19 cellular contexts compared by ENCODE assay signal in genomic region chr5:59097116-59097515, GRCh38.
DNase-seq lines count a peak whose midpoint lies in the region; ATAC-seq and TF ChIP-seq lines count a peak whose summit lies in the region.
"Had no signal": no experiment of that assay in that cellular context is flagged by ENCODE, and none has a peak within 500 bp of the region (broad histone marks: within the 10 kb centered on the region; RNA-seq: fewer than 3 reads in every experiment).

No MANE protein-coding gene starts in this region.

- no peak for TF ChIP-seq RAD21 in IMR-90 (IDR thresholded peaks at IDR 0.05; ENCODE audit: low read length)

- H3K4me1 ChIP-seq in IMR-90 (ENCODE audit: control insufficient read depth, insufficient read depth, low read length): peaks cover 7% of the 10 kb centered on the region
- peaks cover 0 to 15% of the 10 kb centered on the region in 2 donors for H3K4me1 ChIP-seq in muscle layer of duodenum (ENCODE audit: control insufficient read depth in 1 of 2, insufficient read depth in 2 of 2, low read length in 2 of 2)
- H3K4me1 ChIP-seq: BLaER1, testis had no signal

- H2AFZ ChIP-seq in IMR-90 (replicated peaks; ENCODE audit: low read length, poor library complexity): no peak overlapping the region

- DNase-seq in A172 (ENCODE audit: low spot score): peak; percentile 28
- peak; percentile 83 for DNase-seq in IMR-90
- peak; percentile 30 to 59 for DNase-seq in cardiac fibroblast (ENCODE audit: low read depth in 2 of 2)
- DNase-seq in effector CD8-positive, alpha-beta T cell (lab: John Stamatoyannopoulos, UW): no peak
- no peak for DNase-seq in T-helper 2 cell
- no peak for DNase-seq in left cardiac atrium
- DNase-seq: activated CD4-positive, alpha-beta T cell treated with anti-CD3 and anti-CD28 coated beads, Interleukin-2, amount 10 ng/mL, durations not matched to agents 7 days and 5 days; activated CD8-positive, alpha-beta memory T cell treated with anti-CD3 and anti-CD28 coated beads, Interleukin-2, amount 50 U/mL, for 48 hours; activated naive CD4-positive, alpha-beta T cell treated with Interleukin-2 at 50 U/mL for 16 hours; left ventricle myocardium inferior; NCI-H2029; NCI-H446; posterior cingulate gyrus; testis had no signal

- no peak overlapping the region for H2AK9ac ChIP-seq in IMR-90 (replicated peaks; ENCODE audit: low read depth, low read length, poor library complexity)

- in situ Hi-C loops in IMR-90 (cut with MboI; ENCODE audit: low sequenced_read_pairs): no loop called here

- peak overlapping the region; percentile 85 for H2BK5ac ChIP-seq in IMR-90 (ENCODE audit: low read depth, low read length, poor library complexity, severe bottlenecking)

- dilution Hi-C loops in IMR-90 (cut with HindIII; ENCODE audit: low sequenced_read_pairs, unreplicated experiment): no loop called here

- no peak overlapping the region for H3K56ac ChIP-seq in IMR-90 (ENCODE audit: extremely low read depth, insufficient read depth, low read length)

- ATAC-seq in IMR-90 (ENCODE audit: low read depth) (peak; percentile 53), HG03095 (IDR thresholded peaks at IDR 0.05; ENCODE audit: unreplicated experiment) (no peak), left cardiac atrium (no peak)

- POLR2A ChIA-PET in IMR-90 (lab: Charles Lee; ENCODE audit: unreplicated experiment): no interaction called here

- BruUV-seq in IMR-90 (replicated peaks; lab: Mats Ljungman, UMichigan): no TSS peak

- H3K4me3 ChIP-seq in IMR-90 (ENCODE audit: insufficient read depth, low read depth, low read length) (no peak overlapping the region), cardiac fibroblast (replicated peaks in 1 of 2; ENCODE audit: low read depth in 2 of 2, low read length in 2 of 2) (no peak overlapping the region), muscle layer of duodenum (ENCODE audit: low read depth in 1 of 2, low read length in 2 of 2) (no peak overlapping the region)
- H3K4me3 ChIP-seq: BLaER1, coronary artery, left ventricle myocardium inferior, testis had no signal

- no peak overlapping the region; the same call in 1 of the 2 replicates for H3K4ac ChIP-seq in IMR-90 (ENCODE audit: low read depth, low read length)

- peak overlapping the region in 1 of 2 experiments; percentile 49; a peak in 1 of 4 replicates for H4K8ac ChIP-seq in IMR-90 (ENCODE audit: low read depth in 2 of 2, low read length in 2 of 2)

- H3K36me3 ChIP-seq in IMR-90 (ENCODE audit: control insufficient read depth, insufficient read depth, low read length) (no peaks in the 10 kb centered on the region), muscle layer of duodenum (ENCODE audit: control insufficient read depth in 1 of 2, insufficient read depth in 2 of 2, low read length in 2 of 2) (no peaks in the 10 kb centered on the region)
- H3K36me3 ChIP-seq: BLaER1, left ventricle myocardium inferior had no signal

- H3K9ac ChIP-seq in IMR-90 (ENCODE audit: low read depth, low read length): peak overlapping the region; percentile 54; the same call in 1 of the 2 replicates
- H3K9ac ChIP-seq: BLaER1 had no signal

- H3K14ac ChIP-seq in IMR-90 (replicated peaks; ENCODE audit: low read depth, low read length): no peak overlapping the region

- intact Hi-C loops in IMR-90 (cut with micrococcal nuclease) (loop anchor here (5.0 kb wide), 1 partner anchor 75 kb away; no protein-coding TSS in a partner anchor), left cardiac atrium (cut with DNase I) (loop anchor here in 1 of 2 donors (10.0 kb wide), 1 partner anchor 68 kb away; no protein-coding TSS in a partner anchor)

- no peak overlapping the region for H4K5ac ChIP-seq in IMR-90 (ENCODE audit: low read depth, low read length)

- H2BK15ac ChIP-seq in IMR-90 (ENCODE audit: low read depth, low read length): peak overlapping the region; percentile 5; the same call in 1 of the 3 replicates

- TF ChIP-seq POLR2A in IMR-90 (IDR thresholded peaks at IDR 0.05; ENCODE audit: low read depth, low read length): no peak

- H3K4me2 ChIP-seq in IMR-90 (ENCODE audit: low read depth, low read length): peak overlapping the region; percentile 75; the same call in 1 of the 2 replicates
- H3K4me2 ChIP-seq: BLaER1 had no signal

- no peak overlapping the region for H3K27ac ChIP-seq in IMR-90 (ENCODE audit: insufficient read depth, low read length)
- peak overlapping the region; percentile 24 for H3K27ac ChIP-seq in muscle layer of duodenum (ENCODE audit: low read length)
- H3K27ac ChIP-seq: 22Rv1, BLaER1, coronary artery, left ventricle myocardium inferior, testis had no signal

- CTCF ChIA-PET in IMR-90 (lab: Yijun Ruan, JAX): no interaction called here

- no peak overlapping the region for H4K91ac ChIP-seq in IMR-90 (ENCODE audit: insufficient read depth, low read depth, low read length)

- no peaks in the 10 kb centered on the region for H3K9me3 ChIP-seq in IMR-90 (ENCODE audit: control insufficient read depth, insufficient read depth, low read length)
- no peaks in the 10 kb centered on the region for H3K9me3 ChIP-seq in muscle layer of duodenum (ENCODE audit: control insufficient read depth in 1 of 2, low read length in 2 of 2)
- H3K9me3 ChIP-seq: BLaER1, left ventricle myocardium inferior, testis had no signal

- H3K18ac ChIP-seq in IMR-90 (ENCODE audit: low read depth, low read length): peak overlapping the region; percentile 96; the same call in 1 of the 2 replicates

- no peaks in the 10 kb centered on the region for H3K79me1 ChIP-seq in IMR-90 (ENCODE audit: low read depth in 1 of 2, low read length in 2 of 2)

- 0 out of 2 replicates have a peak overlapping the region, but pooled peaks have one; percentile 38 for H2BK20ac ChIP-seq in IMR-90 (ENCODE audit: low read depth, low read length)

- no peaks in the 10 kb centered on the region for H3K27me3 ChIP-seq in IMR-90 (ENCODE audit: control insufficient read depth, insufficient read depth, low read length)
- no peaks in the 10 kb centered on the region for H3K27me3 ChIP-seq in muscle layer of duodenum (ENCODE audit: low read depth, low read length)
- H3K27me3 ChIP-seq: BLaER1, testis had no signal

- peak overlapping the region; percentile 61 for H2BK120ac ChIP-seq in IMR-90 (ENCODE audit: low read depth, low read length)

- no peaks in the 10 kb centered on the region for H4K20me1 ChIP-seq in IMR-90 (ENCODE audit: insufficient read depth, low read length)
- H4K20me1 ChIP-seq: BLaER1 had no signal

- H3K9me1 ChIP-seq in IMR-90 (ENCODE audit: insufficient read depth, low read length): peaks cover 2% of the 10 kb centered on the region; the same call in 1 of the 2 replicates

- no peak overlapping the region for H3K23ac ChIP-seq in IMR-90 (ENCODE audit: low read depth, low read length)

- TF ChIP-seq CTCF in IMR-90 (conservative IDR thresholded peaks at IDR 0.05; ENCODE audit: low read depth, low read length): no peak
- TF ChIP-seq CTCF in cardiac fibroblast (IDR thresholded peaks at IDR 0.05; ENCODE audit: low read depth, low read length): no peak

- no peak overlapping the region for H2AK5ac ChIP-seq in IMR-90 (ENCODE audit: low read depth, low read length)

- 0% methylated on average over 1 of the region's 3 CpGs; no CpG with 5 or more reads in 1 of the 2 experiments for WGBS in IMR-90 (ENCODE audit: extremely low coverage in 2 of 2, insufficient read length in 1 of 2), 2 experiments

TF ChIP-seq in IMR-90, 13 proteins besides CTCF, POLR2A, EP300 and RAD21:
- TF ChIP-seq FOS (IDR thresholded peaks at IDR 0.05; ENCODE audit: low read depth, low read length): peak; percentile 13; the same call in 1 of the 2 replicates
- TF ChIP-seq MAFK (IDR thresholded peaks at IDR 0.05; ENCODE audit: low read depth, low read length): no peak
- no peak for TF ChIP-seq CHD1 (IDR thresholded peaks at IDR 0.05; ENCODE audit: low read depth, low read length)
- no peak for TF ChIP-seq BHLHE40 (IDR thresholded peaks at IDR 0.05; ENCODE audit: low read depth, low read length)
TF ChIP-seq in IMR-90: peak in this region for 1.

Comparison
In these comparisons a context has a peak if more than half of its experiments do, and no peak if none do; other contexts are left out.
1. DNase-seq: peak in A172 (single experiment), IMR-90 (single experiment) and cardiac fibroblast (2 of 2); none in effector CD8-positive, alpha-beta T cell (single experiment), T-helper 2 cell (0 of 5) and left cardiac atrium (single experiment).